ENCODE assay signal across 12 cellular contexts in the genomic region with DNA sequence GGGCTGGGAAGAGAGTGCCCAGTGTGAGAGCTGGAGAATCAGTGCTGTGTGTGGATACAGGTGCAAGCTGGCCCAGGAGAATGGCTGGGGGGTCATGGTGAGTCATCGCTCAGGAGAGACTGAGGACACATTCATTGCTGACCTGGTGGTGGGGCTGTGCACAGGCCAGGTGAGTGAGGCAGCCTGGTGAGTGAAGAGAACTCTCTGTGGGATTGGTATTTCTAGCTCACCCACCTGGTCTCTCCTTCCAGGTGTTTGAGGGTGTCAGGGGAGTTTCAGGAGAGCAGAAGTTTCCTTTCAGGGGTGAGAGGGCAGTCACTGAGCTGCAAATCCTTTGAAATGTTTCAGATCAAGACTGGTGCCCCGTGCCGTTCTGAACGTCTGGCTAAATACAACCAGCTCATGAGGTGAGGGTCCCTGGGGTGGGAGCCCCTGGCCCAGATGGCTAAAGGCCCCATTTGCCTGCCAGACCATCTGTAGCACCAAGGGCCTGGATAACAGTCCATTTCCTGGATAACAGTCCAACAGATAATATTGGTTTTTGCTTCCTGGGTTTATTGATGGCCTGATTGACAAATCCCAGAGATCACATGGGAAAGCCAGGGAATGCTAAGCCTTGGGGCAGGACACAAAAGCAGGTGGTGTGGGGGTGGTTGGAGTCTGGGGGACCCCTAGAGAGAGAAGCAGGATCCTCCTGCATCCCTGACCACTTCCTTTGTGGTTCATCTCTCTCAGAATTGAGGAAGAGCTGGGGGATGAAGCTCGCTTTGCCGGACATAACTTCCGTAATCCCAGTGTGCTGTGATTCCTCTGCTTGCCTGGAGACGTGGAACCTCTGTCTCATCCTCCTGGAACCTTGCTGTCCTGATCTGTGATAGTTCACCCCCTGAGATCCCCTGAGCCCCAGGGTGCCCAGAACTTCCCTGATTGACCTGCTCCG. TPM values are rescaled to one million over a fixed set of nuclear protein-coding genes. Genes with fewer than 3 reads are reported as not detected.
DNase-seq lines count a peak whose midpoint lies in the region; ATAC-seq and TF ChIP-seq lines count a peak whose summit lies in the region.
"Had no signal": no experiment of that assay in that cellular context is flagged by ENCODE, and none has a peak within 500 bp of the region (broad histone marks: within the 10 kb centered on the region; RNA-seq: fewer than 3 reads in every experiment).

No MANE protein-coding gene starts in this region.

- H3K4me1 ChIP-seq in DOHH2 (ENCODE audit: control insufficient read depth, low read length) = peaks cover 40% of the 10 kb centered on the region

- H3K36me3 ChIP-seq in DOHH2 (ENCODE audit: control insufficient read depth, low read length) (no peaks in the 10 kb centered on the region), H7 (replicated peaks; ENCODE audit: control insufficient read depth, insufficient read depth, low read length) (peaks cover 21% of the 10 kb centered on the region)

- no peaks in the 10 kb centered on the region for H3K27me3 Mint-ChIP-seq in activated B cell treated with CpG ODN at 0.5 μM for 24 hours
- no peaks in the 10 kb centered on the region for H3K27me3 Mint-ChIP-seq in activated CD4-positive, alpha-beta T cell treated with anti-CD3 and anti-CD28 coated beads for 36 hours

- H3K4me3 ChIP-seq in DOHH2 (ENCODE audit: low read length) (peak overlapping the region; percentile 52), H7 (ENCODE audit: insufficient read depth, low read depth, low read length) (no peak overlapping the region)

- H3K27ac ChIP-seq in DOHH2 (ENCODE audit: low read depth, low read length) = peak overlapping the region; percentile 22; the same call in 1 of the 2 replicates
- H3K27ac ChIP-seq: HL-60 had no signal

- peak overlapping the region; percentile 65 for H3K4me2 ChIP-seq in DOHH2 (ENCODE audit: low read length)
- H3K4me2 ChIP-seq: SK-N-SH had no signal

- H3K27ac Mint-ChIP-seq in activated B cell treated with CpG ODN at 0.5 μM for 24 hours = peak overlapping the region; percentile 78
- no peak overlapping the region for H3K27ac Mint-ChIP-seq in activated CD4-positive, alpha-beta T cell treated with anti-CD3 and anti-CD28 coated beads for 36 hours
- H3K27ac Mint-ChIP-seq: activated CD8-positive, alpha-beta T cell treated with anti-CD3 and anti-CD28 coated beads, Interleukin-2, amount 10 ng/mL, durations not matched to agents 7 days and 5 days had no signal

- CTCF ChIA-PET in activated B cell treated with CpG ODN at 0.5 μM for 24 hours (lab: Charles Lee) = interaction anchor here (0.7 to 3.2 kb wide), 8 partner anchors 14 to 198 kb away, joined by 3 to 12 read pairs (median 6); partner anchors contain the start of genes C12orf57, COPS7A and RNU7-1
- CTCF ChIA-PET in activated CD4-positive, alpha-beta T cell treated with anti-CD3 and anti-CD28 coated beads for 36 hours (lab: Charles Lee) = interaction anchor here (0.6 to 1.3 kb wide), 9 partner anchors 10 to 387 kb away, joined by 3 to 5 read pairs (median 3); partner anchors contain the start of gene LRRC23

- H3F3A ChIP-seq in DOHH2 (ENCODE audit: control insufficient read depth, insufficient read depth) = no peaks in the 10 kb centered on the region; the same call in 1 of the 2 replicates

- POLR2A ChIA-PET in activated B cell treated with CpG ODN at 0.5 μM for 24 hours (lab: Charles Lee) = interaction anchor here (0.5 to 2.0 kb wide), 10 partner anchors 16 to 169 kb away, joined by 3 to 15 read pairs (median 4); partner anchors contain the start of genes C12orf57, LRRC23, MLF2 and RNU7-1
- POLR2A ChIA-PET in activated CD4-positive, alpha-beta T cell treated with anti-CD3 and anti-CD28 coated beads for 36 hours (lab: Charles Lee) = interaction anchor here (1.3 kb wide), 1 partner anchor 22 kb away, joined by 5 read pairs; the partner anchor contains the start of genes C12orf57 and RNU7-1

- intact Hi-C loops in activated B cell treated with CpG ODN at 0.5 μM for 24 hours (cut with micrococcal nuclease) (loop anchor here (10.0 kb wide), 1 partner anchor 713 kb away; no protein-coding TSS in a partner anchor), posterior vena cava (cut with DNase I) (no loop called here)
- intact Hi-C loops in activated CD4-positive, alpha-beta T cell treated with anti-CD3 and anti-CD28 coated beads for 36 hours (cut with DNase I, micrococcal nuclease) = no loop called here

- H3K4me1 Mint-ChIP-seq in activated B cell treated with CpG ODN at 0.5 μM for 24 hours = peaks cover 50% of the 10 kb centered on the region
- H3K4me1 Mint-ChIP-seq in activated CD4-positive, alpha-beta T cell treated with anti-CD3 and anti-CD28 coated beads for 36 hours = peaks cover 31% of the 10 kb centered on the region

- TF ChIP-seq CTCF in DOHH2 (IDR thresholded peaks at IDR 0.05; ENCODE audit: low read depth, low read length, poor library complexity, severe bottlenecking) = peak; percentile 11
- TF ChIP-seq CTCF in activated B cell treated with CpG ODN at 0.5 μM for 24 hours (IDR thresholded peaks at IDR 0.05) = no peak

- H4K20me1 ChIP-seq in DOHH2 (ENCODE audit: control insufficient read depth, insufficient read depth, low read depth, low read length) = no peaks in the 10 kb centered on the region

- no peaks in the 10 kb centered on the region for H3K79me2 ChIP-seq in DOHH2 (ENCODE audit: control insufficient read depth, low read length)

- no peaks in the 10 kb centered on the region for H3K9me3 Mint-ChIP-seq in activated B cell treated with CpG ODN at 0.5 μM for 24 hours
- H3K9me3 Mint-ChIP-seq in activated CD4-positive, alpha-beta T cell treated with anti-CD3 and anti-CD28 coated beads for 36 hours (ENCODE audit: low read depth) = no peaks in the 10 kb centered on the region

- ATAC-seq in activated B cell treated with CpG ODN at 0.5 μM for 24 hours (ENCODE audit: low read depth) (peak; percentile 49), HG03378 (IDR thresholded peaks at IDR 0.05; ENCODE audit: unreplicated experiment) (no peak)
- ATAC-seq in activated CD4-positive, alpha-beta T cell treated with anti-CD3 and anti-CD28 coated beads for 36 hours = no peak
- ATAC-seq: activated CD8-positive, alpha-beta T cell treated with anti-CD3 and anti-CD28 coated beads, Interleukin-2, amount 10 ng/mL, durations not matched to agents 7 days and 5 days had no signal

- H3K9me3 ChIP-seq in DOHH2 (ENCODE audit: control insufficient read depth, insufficient read depth, low read length) = no peaks in the 10 kb centered on the region
- H3K9me3 ChIP-seq: SK-N-SH had no signal

- no peaks in the 10 kb centered on the region for H3K9me2 ChIP-seq in DOHH2 (replicated peaks; ENCODE audit: control insufficient read depth, low read length)
- H3K9me2 ChIP-seq: SK-N-SH had no signal

- H3K27me3 ChIP-seq in DOHH2 (ENCODE audit: control insufficient read depth, low read length) (peaks cover 44% of the 10 kb centered on the region), H7 (ENCODE audit: control insufficient read depth, insufficient read depth, low read length) (no peaks in the 10 kb centered on the region)

- peaks cover 8% of the 10 kb centered on the region for H3K36me3 Mint-ChIP-seq in activated B cell treated with CpG ODN at 0.5 μM for 24 hours (ENCODE audit: low read depth)
- peaks cover 39% of the 10 kb centered on the region for H3K36me3 Mint-ChIP-seq in activated CD4-positive, alpha-beta T cell treated with anti-CD3 and anti-CD28 coated beads for 36 hours (ENCODE audit: low read depth)

- DNase-seq in H7 = peak; percentile 2
- no peak for DNase-seq in activated B cell treated with CpG ODN at 0.5 μM for 24 hours
- peak; percentile 64 for DNase-seq in posterior vena cava (ENCODE audit: low spot score)
- no peak for DNase-seq in stimulated activated CD4-positive, alpha-beta T cell treated with anti-CD3 and anti-CD28 coated beads, Interleukin-12 subunit alpha, Interleukin-12 subunit beta, amount 100 ng/mL, for 4 hours
- DNase-seq in activated CD4-positive, alpha-beta T cell treated with anti-CD3 and anti-CD28 coated beads for 36 hours = no peak
- DNase-seq: activated CD8-positive, alpha-beta T cell treated with anti-CD3 and anti-CD28 coated beads, Interleukin-2, amount 10 ng/mL, durations not matched to agents 7 days and 5 days; NCI-H510A; SK-N-SH had no signal

- peak overlapping the region; percentile 9 for H3K4me3 Mint-ChIP-seq in activated B cell treated with CpG ODN at 0.5 μM for 24 hours
- H3K4me3 Mint-ChIP-seq in activated CD4-positive, alpha-beta T cell treated with anti-CD3 and anti-CD28 coated beads for 36 hours = no peak overlapping the region
- H3K4me3 Mint-ChIP-seq: activated CD8-positive, alpha-beta T cell treated with anti-CD3 and anti-CD28 coated beads, Interleukin-2, amount 10 ng/mL, durations not matched to agents 7 days and 5 days had no signal

RNA-seq across cellular contexts. Expression of gene ATN1, which starts 5.5 kb away (rescaled TPM):
- 11.4 and 13.4 TPM in 2 replicates for total RNA-seq in H7 (2014; rRNA removed; shearing (Covaris generic))
- 42.8 and 50.9 TPM in 2 replicates for total RNA-seq in activated B cell treated with CpG ODN at 0.5 μM for 24 hours
- total RNA-seq in posterior vena cava = 100 to 1,000 TPM in 1 of 2 donors, 10 to 100 TPM in 1; 97.0 to 106 TPM
- total RNA-seq in activated CD4-positive, alpha-beta T cell treated with anti-CD3 and anti-CD28 coated beads for 36 hours = 10 to 100 TPM; 32.2 to 32.4 TPM

RNA-seq across cellular contexts. Expression of gene ENO2, which starts 7.9 kb away (rescaled TPM):
- 47.4 and 59.0 TPM in 2 replicates for total RNA-seq in H7 (2014; rRNA removed; shearing (Covaris generic))
- total RNA-seq in activated B cell treated with CpG ODN at 0.5 μM for 24 hours = 20.9 and 31.0 TPM in 2 replicates
- total RNA-seq in posterior vena cava = 10 to 100 TPM; 45.6 to 57.1 TPM
- total RNA-seq in activated CD4-positive, alpha-beta T cell treated with anti-CD3 and anti-CD28 coated beads for 36 hours = 100 to 1,000 TPM; 301 to 317 TPM

RNA-seq across cellular contexts. Expression of gene LRRC23, which starts 17.6 kb away (rescaled TPM):
- 4.6 and 5.7 TPM in 2 replicates for total RNA-seq in H7 (2014; rRNA removed; shearing (Covaris generic))
- total RNA-seq in activated B cell treated with CpG ODN at 0.5 μM for 24 hours = 7.7 and 8.8 TPM in 2 replicates
- total RNA-seq in posterior vena cava = 1 to 10 TPM; 5.3 to 6.7 TPM
- 1 to 10 TPM; 6.4 to 7.0 TPM for total RNA-seq in activated CD4-positive, alpha-beta T cell treated with anti-CD3 and anti-CD28 coated beads for 36 hours

RNA-seq across cellular contexts. Expression of gene RNU7-1, which starts 21.4 kb away (rescaled TPM):
- not detected in 2 replicates for total RNA-seq in H7 (2014; rRNA removed; shearing (Covaris generic))
- total RNA-seq in activated B cell treated with CpG ODN at 0.5 μM for 24 hours = not detected in 2 replicates
- not detected for total RNA-seq in posterior vena cava
- total RNA-seq in activated CD4-positive, alpha-beta T cell treated with anti-CD3 and anti-CD28 coated beads for 36 hours = not detected
- total RNA-seq: activated CD8-positive, alpha-beta T cell treated with anti-CD3 and anti-CD28 coated beads, Interleukin-2, amount 10 ng/mL, durations not matched to agents 7 days and 5 days; frontal cortex had no signal

RNA-seq across cellular contexts. Expression of gene C12orf57, which starts 21.6 kb away (rescaled TPM):
- 136 and 153 TPM in 2 replicates for total RNA-seq in H7 (2014; rRNA removed; shearing (Covaris generic))
- total RNA-seq in activated B cell treated with CpG ODN at 0.5 μM for 24 hours (54.8 and 63.4 TPM in 2 replicates), posterior vena cava (100 to 1,000 TPM; 189 to 206 TPM)
- 100 to 1,000 TPM; 189 to 208 TPM for total RNA-seq in activated CD4-positive, alpha-beta T cell treated with anti-CD3 and anti-CD28 coated beads for 36 hours

Comparison
In these comparisons a context has a peak if more than half of its experiments do, and no peak if none do; other contexts are left out.
1. DNase-seq: peak in H7 (single experiment) and posterior vena cava (single experiment); none in activated B cell treated with CpG ODN at 0.5 μM for 24 hours (single experiment), stimulated activated CD4-positive, alpha-beta T cell treated with anti-CD3 and anti-CD28 coated beads, Interleukin-12 subunit alpha, Interleukin-12 subunit beta, amount 100 ng/mL, for 4 hours (single experiment) and activated CD4-positive, alpha-beta T cell treated with anti-CD3 and anti-CD28 coated beads for 36 hours (single experiment).